ENCODE assay signal across 13 cellular contexts in genomic region chr5:16540421-16540820, GRCh38.
DNase-seq lines count a peak whose midpoint lies in the region; ATAC-seq lines count a peak whose summit lies in the region.
"Had no signal": no experiment of that assay in that cellular context is flagged by ENCODE, and none has a peak within 500 bp of the region (broad histone marks: within the 10 kb centered on the region; RNA-seq: fewer than 3 reads in every experiment).

No MANE protein-coding gene starts in this region.

- peaks cover 9% of the 10 kb centered on the region for H3K36me3 Mint-ChIP-seq in activated CD4-positive, alpha-beta T cell treated with anti-CD3 and anti-CD28 coated beads for 36 hours (ENCODE audit: low read depth)
- H3K36me3 Mint-ChIP-seq: immature natural killer cell had no signal

- H3K9me3 Mint-ChIP-seq in activated CD4-positive, alpha-beta T cell treated with anti-CD3 and anti-CD28 coated beads for 36 hours (ENCODE audit: low read depth), result no peaks in the 10 kb centered on the region

- peak overlapping the region; percentile 75 for H3K27ac ChIP-seq in angular gyrus (ENCODE audit: low read depth, low read length)
- peak overlapping the region; percentile 54 for H3K27ac ChIP-seq in right cardiac atrium (ENCODE audit: low read length)
- peak overlapping the region; percentile 79 for H3K27ac ChIP-seq in temporal lobe (ENCODE audit: low read depth, low read length)
- H3K27ac ChIP-seq: KMS-11 had no signal

- no peak for ATAC-seq in activated CD4-positive, alpha-beta T cell treated with anti-CD3 and anti-CD28 coated beads for 36 hours
- no peak for ATAC-seq in right cardiac atrium

- H3K27me3 ChIP-seq in right cardiac atrium (ENCODE audit: control insufficient read depth, insufficient read depth), result no peaks in the 10 kb centered on the region

- no peaks in the 10 kb centered on the region for H3K9me3 ChIP-seq in right cardiac atrium (ENCODE audit: control insufficient read depth, low read length)

- H3K4me3 ChIP-seq in right cardiac atrium (ENCODE audit: low read length), result no peak overlapping the region

- peaks cover 58% of the 10 kb centered on the region for H3K4me1 Mint-ChIP-seq in activated CD4-positive, alpha-beta T cell treated with anti-CD3 and anti-CD28 coated beads for 36 hours

- H3K4me1 ChIP-seq in right cardiac atrium (ENCODE audit: control insufficient read depth, insufficient read depth, low read length), result peaks cover 17% of the 10 kb centered on the region

- DNase-seq in activated CD4-positive, alpha-beta T cell treated with anti-CD3 and anti-CD28 coated beads for 36 hours, result no peak
- DNase-seq in activated CD4-positive, alpha-beta T cell treated with anti-CD3 and anti-CD28 coated beads for 48 hours, result no peak
- no peak for DNase-seq in right cardiac atrium
- no peak for DNase-seq in NK-92 treated with Interleukin-12 subunit alpha and Interleukin-12 subunit beta, amount 100 ng/mL, for 24 hours (lab: John Stamatoyannopoulos, UW)
- DNase-seq in SKM-1 treated with dmso at 0.1 percent for 144 hours (lab: John Stamatoyannopoulos, UW; ENCODE audit: unreplicated experiment), result no peak
- DNase-seq in NCI-H146 (lab: John Stamatoyannopoulos, UW), result no peak
- DNase-seq: 8988T, immature natural killer cell, NCI-H69, T-helper 2 cell had no signal

- intact Hi-C loops in activated CD4-positive, alpha-beta T cell treated with anti-CD3 and anti-CD28 coated beads for 36 hours (cut with DNase I, micrococcal nuclease), result no loop called here
- intact Hi-C loops in right cardiac atrium (cut with DNase I), result loop anchor here in 1 of 4 donors (10.0 kb wide), 1 partner anchor 46 kb away; no protein-coding TSS in a partner anchor

- 85% methylated on average over 3 of the region's 3 CpGs for WGBS in right cardiac atrium

- H3K27ac Mint-ChIP-seq in activated CD4-positive, alpha-beta T cell treated with anti-CD3 and anti-CD28 coated beads for 36 hours, result peak overlapping the region; percentile 3
- H3K27ac Mint-ChIP-seq: immature natural killer cell had no signal

- POLR2A ChIA-PET in activated CD4-positive, alpha-beta T cell treated with anti-CD3 and anti-CD28 coated beads for 36 hours (lab: Charles Lee), result no interaction called here

- no peaks in the 10 kb centered on the region for H3K27me3 Mint-ChIP-seq in activated CD4-positive, alpha-beta T cell treated with anti-CD3 and anti-CD28 coated beads for 36 hours

- H3K4me3 Mint-ChIP-seq in activated CD4-positive, alpha-beta T cell treated with anti-CD3 and anti-CD28 coated beads for 36 hours, result no peak overlapping the region
- H3K4me3 Mint-ChIP-seq: immature natural killer cell had no signal

- CTCF ChIA-PET in activated CD4-positive, alpha-beta T cell treated with anti-CD3 and anti-CD28 coated beads for 36 hours (lab: Charles Lee), result no interaction called here
